ENCODE assay signal across 8 cellular contexts in genomic region chr4:72312032-72312650, GRCh38.
DNase-seq lines count a peak whose midpoint lies in the region; ATAC-seq lines count a peak whose summit lies in the region.

No MANE protein-coding gene starts in this region.

- no peak overlapping the region for H3K27ac ChIP-seq in substantia nigra (ENCODE audit: low read depth, low read length, poor library complexity, severe bottlenecking)

- ATAC-seq in HG02885 (IDR thresholded peaks at IDR 0.05; ENCODE audit: poor library complexity, unreplicated experiment) (peak; percentile 69), HG03520 (IDR thresholded peaks at IDR 0.05; ENCODE audit: unreplicated experiment) (no peak), GM21528 (IDR thresholded peaks at IDR 0.05; ENCODE audit: low FRiP score, unreplicated experiment) (no peak), HG03457 (IDR thresholded peaks at IDR 0.05; ENCODE audit: unreplicated experiment) (no peak)

- DNase-seq in cerebellar cortex (ENCODE audit: low spot score) (peak; percentile 73), kidney glomerular epithelial cell (lab: John Stamatoyannopoulos, UW) (peak; percentile 32), substantia nigra (lab: John Stamatoyannopoulos, UW) (peak in 39 of 49 donors; percentile 5 to 77 (median 47)), NCI-H774 (lab: John Stamatoyannopoulos, UW) (no peak)
